In genomic region chr6:169913745-169914144, GRCh38 we compare ENCODE assay signal across 6 cellular contexts.
A peak's percentile ranks its signal among the peaks of the same experiment; 100 is the strongest.
DNase-seq lines count a peak whose midpoint lies in the region; ATAC-seq, FAIRE-seq and TF ChIP-seq lines count a peak whose summit lies in the region.
"Not testable (repeated sequence)": the region's sequence is repeated elsewhere in the genome, so short reads cannot be mapped to it uniquely, and the experiment has no call there.

No MANE protein-coding gene starts in this region.

- not testable (repeated sequence) for H3K9me3 ChIP-seq in BLaER1; BLaER1 treated with 17β-estradiol and CSF1 and Interleukin-3, amounts not matched to agents 10 nM and 100 nM (replicated peaks in 1 of 11); HEK293 (ENCODE audit: control insufficient read depth, insufficient read depth, low read depth, low read length); K562 (replicated peaks; ENCODE audit: control insufficient read depth, insufficient read depth, low read depth, low read length)

- not testable (repeated sequence) for H3K79me2 ChIP-seq in K562 (ENCODE audit: control insufficient read depth, insufficient read depth, low read length)

- H3K4me1 ChIP-seq in BLaER1: peaks cover 69% of the 10 kb centered on the region
- H3K4me1 ChIP-seq in BLaER1 treated with 17β-estradiol and CSF1 and Interleukin-3, amounts not matched to agents 10 nM and 100 nM: peaks cover 22 to 74% (median 63%) of the 10 kb centered on the region in 10 experiments
- not testable (repeated sequence) for H3K4me1 ChIP-seq in HEK293 (ENCODE audit: control insufficient read depth, insufficient read depth, low read length); K562 (replicated peaks in 1 of 2; ENCODE audit: control insufficient read depth in 2 of 2, insufficient read depth in 2 of 2, low read length in 2 of 2)

- H3K9ac ChIP-seq in BLaER1; K562 (ENCODE audit: insufficient read depth in 1 of 2, low read depth in 2 of 2, low read length in 2 of 2): not testable (repeated sequence)
- peak overlapping the region in 5 of 11 experiments; percentile 18 to 62 (median 61); a peak in 8 of 22 replicates for H3K9ac ChIP-seq in BLaER1 treated with 17β-estradiol and CSF1 and Interleukin-3, amounts not matched to agents 10 nM and 100 nM

- 1% methylated on average over 3 of the region's 3 CpGs for WGBS in K562 (ENCODE audit: insufficient coverage, low coverage, missing lambda C conversion rate)

- in situ Hi-C loops in K562 (cut with MboI): not testable (repeated sequence)

- H3K9me1 ChIP-seq in K562 (ENCODE audit: control insufficient read depth, insufficient read depth, low read length): not testable (repeated sequence)

- CTCF ChIA-PET in HEK293 (lab: Yijun Ruan, JAX); K562 (lab: Yijun Ruan, JAX; ENCODE audit: low intra/inter-chr PET ratio): not testable (repeated sequence)

- not testable (repeated sequence) for H4K20me1 ChIP-seq in BLaER1; BLaER1 treated with 17β-estradiol and CSF1 and Interleukin-3, amounts not matched to agents 10 nM and 100 nM; K562 (replicated peaks; ENCODE audit: control insufficient read depth, insufficient read depth, low read length)

- TF ChIP-seq CTCF in HEK293 (tag by site-specific recombination; IDR thresholded peaks at IDR 0.05); NB4 (IDR thresholded peaks at IDR 0.05; ENCODE audit: low read depth, low read length); K562 (IDR thresholded peaks at IDR 0.05 in 2 of 3, conservative IDR thresholded peaks at IDR 0.05 in 1 of 3; ENCODE audit: insufficient read depth in 2 of 3, low read depth in 1 of 3, low read length in 3 of 3): not testable (repeated sequence)

- not testable (repeated sequence) for H3K27me3 ChIP-seq in BLaER1; BLaER1 treated with 17β-estradiol and CSF1 and Interleukin-3, amounts not matched to agents 10 nM and 100 nM
- peaks cover 22 to 51% of the 10 kb centered on the region in 2 experiments; a peak in 4 of 5 replicates for H3K27me3 ChIP-seq in K562 (ENCODE audit: control insufficient read depth in 2 of 2, insufficient read depth in 2 of 2, low read length in 2 of 2)

- not testable (repeated sequence) for TF ChIP-seq EP300 in K562 (IDR thresholded peaks at IDR 0.05; ENCODE audit: low read length)

- not testable (repeated sequence) for H3K4me3 ChIP-seq in BLaER1; BLaER1 treated with 17β-estradiol and CSF1 and Interleukin-3, amounts not matched to agents 10 nM and 100 nM; HEK293 (ENCODE audit: low read depth, low read length); NB4 (ENCODE audit: low read depth, low read length); K562

- not testable (repeated sequence) for TF ChIP-seq RAD21 in K562 (CRISPR knock-in tag; conservative IDR thresholded peaks at IDR 0.05 in 1 of 2, IDR thresholded peaks at IDR 0.05 in 1 of 2)

- BruUV-seq in K562 (replicated peaks; lab: Mats Ljungman, UMichigan): not testable (repeated sequence)

- intact Hi-C loops in K562 (cut with micrococcal nuclease): not testable (repeated sequence)
- intact Hi-C loops in posterior vena cava (cut with DNase I): loop anchor here in 1 of 2 donors (2.0 kb wide), 1 partner anchor 53 kb away; no protein-coding TSS in a partner anchor

- H3K4me2 ChIP-seq in BLaER1: peak overlapping the region; percentile 74
- peak overlapping the region; percentile 51 to 90 (median 83); a peak in 21 of 22 replicates for H3K4me2 ChIP-seq in BLaER1 treated with 17β-estradiol and CSF1 and Interleukin-3, amounts not matched to agents 10 nM and 100 nM
- not testable (repeated sequence) for H3K4me2 ChIP-seq in K562 (ENCODE audit: insufficient read depth, low read length)

- peak overlapping the region; percentile 73; the same call in 1 of the 2 replicates for H3K27ac ChIP-seq in BLaER1
- peak overlapping the region in 8 of 11 experiments; percentile 72 to 89 (median 81); a peak in 16 of 22 replicates for H3K27ac ChIP-seq in BLaER1 treated with 17β-estradiol and CSF1 and Interleukin-3, amounts not matched to agents 10 nM and 100 nM
- H3K27ac ChIP-seq in HEK293 (ENCODE audit: extremely low read depth, low read depth, low read length); K562 (ENCODE audit: extremely low read depth, low read depth, low read length): not testable (repeated sequence)

- POLR2A ChIA-PET in HEK293 (lab: Yijun Ruan, JAX); K562 (lab: Yijun Ruan, JAX): not testable (repeated sequence)

- TF ChIP-seq POLR2A in NB4 (IDR thresholded peaks at IDR 0.05; ENCODE audit: extremely low read depth, insufficient read length); K562 (conservative IDR thresholded peaks at IDR 0.05): not testable (repeated sequence)

- H3K36me3 ChIP-seq in BLaER1; BLaER1 treated with 17β-estradiol and CSF1 and Interleukin-3, amounts not matched to agents 10 nM and 100 nM; HEK293 (ENCODE audit: control insufficient read depth in 2 of 2, insufficient read depth in 1 of 2, low read length in 2 of 2); K562 (ENCODE audit: control insufficient read depth, insufficient read depth, low read length): not testable (repeated sequence)

- ATAC-seq in K562: not testable (repeated sequence)

- DNase-seq in NB4 (ENCODE audit: low read depth): peak; percentile 34
- DNase-seq in K562 (ENCODE audit: extremely low read depth in 1 of 4, low spot score in 3 of 4): not testable (repeated sequence)
- DNase-seq in posterior vena cava (ENCODE audit: low spot score): peak; percentile 6

- H2AFZ ChIP-seq in K562 (ENCODE audit: low read depth, low read length): not testable (repeated sequence)

- not testable (repeated sequence) for FAIRE-seq in K562 (lab: Jason Lieb, UNC)

TF ChIP-seq in HEK293, 187 proteins besides CTCF, POLR2A, EP300 and RAD21:
- TF ChIP-seq ZNF146 (tag by site-specific recombination; IDR thresholded peaks at IDR 0.05): peak; percentile 84

TF ChIP-seq in K562, 482 proteins besides CTCF, POLR2A, EP300 and RAD21:
- TF ChIP-seq ZNF146 (CRISPR knock-in tag; IDR thresholded peaks at IDR 0.05; ENCODE audit: unreplicated experiment): peak; percentile 67
